ENCODE assay signal across 8 cellular contexts in genomic region chr10:62243647-62243997, GRCh38. TPM values are rescaled to one million over a fixed set of nuclear protein-coding genes. Genes with fewer than 3 reads are reported as not detected.
DNase-seq lines count a peak whose midpoint lies in the region; ATAC-seq and TF ChIP-seq lines count a peak whose summit lies in the region.

No MANE protein-coding gene starts in this region.

- no peak overlapping the region for H3K4ac ChIP-seq in mesendoderm (ENCODE audit: low read depth, low read length)

- H3K36me3 ChIP-seq in BJ (ENCODE audit: control insufficient read depth, insufficient read depth, low read length) (no peaks in the 10 kb centered on the region), esophagus (ENCODE audit: control insufficient read depth in 2 of 2, insufficient read depth in 2 of 2, low read length in 1 of 2) (no peaks in the 10 kb centered on the region), mesendoderm (ENCODE audit: control insufficient read depth, insufficient read depth, low read length) (no peaks in the 10 kb centered on the region), thyroid gland (no peaks in the 10 kb centered on the region)

- no peak overlapping the region for H3K18ac ChIP-seq in mesendoderm (ENCODE audit: low read length)

- WGBS in esophagus, 2 donors, result 74% methylated on average over 2 of the region's 2 CpGs
- WGBS in mesendoderm (ENCODE audit: extremely low coverage, insufficient coverage, low lambda C conversion rate), result no CpG with 5 or more reads among the region's 2 CpGs
- WGBS in thyroid gland, 2 donors, result 88 to 90% methylated on average over 2 of the region's 2 CpGs

- no peak overlapping the region for H2BK15ac ChIP-seq in mesendoderm (replicated peaks; ENCODE audit: low read depth)

- H3K4me3 ChIP-seq in BJ (ENCODE audit: low read depth, low read length) (peak overlapping the region; percentile 20), esophagus (ENCODE audit: low read depth in 1 of 2, low read length in 2 of 2) (peak overlapping the region in 1 of 2 donors; percentile 31), mesendoderm (ENCODE audit: low read length) (no peak overlapping the region), thyroid gland (replicated peaks in 1 of 3) (no peak overlapping the region)

- H2AK5ac ChIP-seq in mesendoderm (ENCODE audit: low read length), result no peak overlapping the region

- no peak overlapping the region for H2BK5ac ChIP-seq in mesendoderm (ENCODE audit: low read length)

- no peaks in the 10 kb centered on the region for H3K79me2 ChIP-seq in mesendoderm (ENCODE audit: control insufficient read depth, insufficient read depth, low read length)

- no peak overlapping the region for H4K5ac ChIP-seq in mesendoderm (ENCODE audit: low read length)

- no peak overlapping the region for H3K4me2 ChIP-seq in mesendoderm (ENCODE audit: low read length)

- no peak overlapping the region for H3K56ac ChIP-seq in mesendoderm (ENCODE audit: low read length)

- no peak for TF ChIP-seq POLR2A in thyroid gland (IDR thresholded peaks at IDR 0.05)

- intact Hi-C loops in thyroid gland (cut with DNase I), result loop anchor here (5.0 to 10.0 kb wide), 2 partner anchors 206 to 349 kb away; no protein-coding TSS in a partner anchor

- no peak overlapping the region for H2BK120ac ChIP-seq in mesendoderm (ENCODE audit: low read depth, low read length)

- H3K27ac ChIP-seq in esophagus (ENCODE audit: low read depth in 2 of 2, low read length in 1 of 2) (peak overlapping the region; percentile 60 to 66), mesendoderm (ENCODE audit: low read depth, low read length) (no peak overlapping the region), thyroid gland (no peak overlapping the region)

- H3K4me1 ChIP-seq in esophagus (ENCODE audit: control insufficient read depth in 2 of 2, insufficient read depth in 2 of 2, low read length in 1 of 2) (no peaks in the 10 kb centered on the region), mesendoderm (ENCODE audit: control insufficient read depth, low read depth, low read length) (no peaks in the 10 kb centered on the region), thyroid gland (peaks cover 0 to 4% of the 10 kb centered on the region in 2 donors)

- DNase-seq in BJ (ENCODE audit: low read depth), result no peak
- DNase-seq in H4 (ENCODE audit: low spot score), result no peak
- DNase-seq in mesendoderm, result no peak
- DNase-seq in RPMI8226, result no peak
- DNase-seq in thyroid gland, result no peak

- no peak overlapping the region for H3K9ac ChIP-seq in mesendoderm (ENCODE audit: low read length)

- ATAC-seq in GM21360 (IDR thresholded peaks at IDR 0.05; ENCODE audit: unreplicated experiment) (peak; percentile 35), HG03575 (IDR thresholded peaks at IDR 0.05; ENCODE audit: extremely low read depth, insufficient number of reproducible peaks, low FRiP score, unreplicated experiment) (peak; percentile 3)

- H3K79me1 ChIP-seq in mesendoderm (ENCODE audit: low read length), result no peaks in the 10 kb centered on the region

- POLR2A ChIA-PET in BJ (lab: Charles Lee), result interaction anchor here (1.0 kb wide), 1 partner anchor 186 kb away, joined by 3 read pairs; no protein-coding TSS in a partner anchor

- H4K8ac ChIP-seq in mesendoderm (ENCODE audit: low read depth, low read length), result no peak overlapping the region

- CTCF ChIA-PET in BJ (lab: Yijun Ruan, JAX), result interaction anchor here (0.6 to 3.4 kb wide), 10 partner anchors 48 to 1302 kb away, joined by 3 to 44 read pairs (median 3); no protein-coding TSS in a partner anchor

- no peaks in the 10 kb centered on the region for H3K27me3 ChIP-seq in BJ (ENCODE audit: control insufficient read depth, insufficient read depth, low read length)
- no peaks in the 10 kb centered on the region for H3K27me3 ChIP-seq in esophagus (ENCODE audit: control insufficient read depth in 1 of 2, insufficient read depth in 2 of 2, low read length in 2 of 2)
- H3K27me3 ChIP-seq in mesendoderm (ENCODE audit: insufficient read depth, low read length, poor library complexity), result no peaks in the 10 kb centered on the region
- no peaks in the 10 kb centered on the region for H3K27me3 ChIP-seq in thyroid gland

- TF ChIP-seq CTCF in BJ (IDR thresholded peaks at IDR 0.05; ENCODE audit: insufficient read depth, low read depth, low read length), result no peak
- TF ChIP-seq CTCF in thyroid gland (IDR thresholded peaks at IDR 0.05), result no peak

- H3K9me3 ChIP-seq in esophagus (ENCODE audit: control insufficient read depth in 2 of 2, insufficient read depth in 1 of 2, low read depth in 1 of 2, low read length in 1 of 2), result no peaks in the 10 kb centered on the region
- H3K9me3 ChIP-seq in thyroid gland, result no peaks in the 10 kb centered on the region

- H3K23ac ChIP-seq in mesendoderm (ENCODE audit: low read length), result no peak overlapping the region

RNA-seq across cellular contexts. Expression of gene RTKN2, which starts 25.0 kb away (rescaled TPM):
- polyA plus RNA-seq in BJ (2011; rRNA removed) (1.5 and 3.1 TPM in 2 replicates), esophagus (1 to 10 TPM; 7.3 to 7.8 TPM)
- polyA minus RNA-seq in BJ (2011; rRNA and poly(A)+ RNA removed), result 1.6 and 2.0 TPM in 2 replicates
- 7.1 and 7.3 TPM in 2 replicates for total RNA-seq in H4 (2014; rRNA removed; shearing (Covaris generic))
- 12.6 TPM for polyA plus RNA-seq in mesendoderm (2013, experiment 1 of 2)
- 13.7 TPM for polyA plus RNA-seq in mesendoderm (2013, experiment 2 of 2)
- 1 to 10 TPM in 2 of 4 donors, under 1 TPM in 1, not detected in 1; 0.49 to 1.6 (median 1.2) TPM for total RNA-seq in thyroid gland

Comparison
In these comparisons a context has a peak if more than half of its experiments do, and no peak if none do; other contexts are left out.
1. H3K27ac ChIP-seq: peak in esophagus (2 of 2); none in mesendoderm (single experiment) and thyroid gland (0 of 3).